ENCODE assay signal across 13 cellular contexts in the genomic region with DNA sequence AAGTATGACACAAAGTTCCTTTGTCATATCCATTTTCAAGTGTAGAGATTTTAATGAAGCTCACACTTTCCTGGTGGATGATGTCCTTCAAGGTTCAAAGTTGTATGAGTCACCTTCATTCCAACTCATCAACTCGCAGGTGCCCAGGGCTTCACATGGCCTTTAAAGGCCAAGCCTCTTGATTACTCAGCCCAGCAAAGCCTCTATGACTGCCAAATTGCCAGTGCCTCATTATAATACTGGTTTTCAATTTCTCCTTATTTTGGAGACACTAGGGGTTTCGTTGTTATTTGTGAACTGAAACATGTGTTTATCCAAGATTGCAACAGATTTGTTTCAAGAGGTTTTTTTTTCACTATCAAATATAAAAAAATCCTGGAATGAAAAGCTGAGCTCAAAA. TPM values are rescaled to one million over a fixed set of nuclear protein-coding genes. Genes with fewer than 3 reads are reported as not detected.
DNase-seq lines count a peak whose midpoint lies in the region; ATAC-seq, FAIRE-seq and TF ChIP-seq lines count a peak whose summit lies in the region.
"Had no signal": no experiment of that assay in that cellular context is flagged by ENCODE, and none has a peak within 500 bp of the region (broad histone marks: within the 10 kb centered on the region; RNA-seq: fewer than 3 reads in every experiment).

No MANE protein-coding gene starts in this region.

- no peak for FAIRE-seq in HTR-8/SVneo (lab: Jason Lieb, UNC)

- intact Hi-C loops in Calu3 (cut with micrococcal nuclease; ENCODE audit: unreplicated experiment), result no loop called here

- DNase-seq in Calu3 (peak; percentile 28), HTR-8/SVneo (ENCODE audit: insufficient read length, low spot score) (peak; percentile 1), astrocyte of the spinal cord (ENCODE audit: low read depth, low spot score) (peak; percentile 72), kidney glomerular epithelial cell (lab: John Stamatoyannopoulos, UW) (peak; percentile 20)
- DNase-seq in stimulated activated CD4-positive, alpha-beta T cell treated with anti-CD3 and anti-CD28 coated beads, Interleukin-2, amount 100 ng/mL, for 24 hours, result no peak
- no peak for DNase-seq in stimulated activated CD4-positive, alpha-beta T cell treated with anti-CD3 and anti-CD28 coated beads, Interleukin-15, amount 100 ng/mL, for 24 hours
- DNase-seq: activated CD8-positive, alpha-beta memory T cell treated with anti-CD3 and anti-CD28 coated beads for 24 hours; left cardiac atrium; nucleus accumbens; stimulated activated CD4-positive, alpha-beta T cell treated with anti-CD3 and anti-CD28 coated beads, Interleukin-4, amount 100 ng/mL, for 1 hour had no signal

- H3K9me3 Mint-ChIP-seq in Calu3 (ENCODE audit: low read depth, unreplicated experiment), result no peaks in the 10 kb centered on the region

- no peaks in the 10 kb centered on the region for H3K36me3 Mint-ChIP-seq in Calu3 (ENCODE audit: insufficient read depth, unreplicated experiment)

- no peaks in the 10 kb centered on the region for H3K4me1 Mint-ChIP-seq in Calu3 (ENCODE audit: low read depth, unreplicated experiment)

- TF ChIP-seq CTCF in Calu3 (IDR thresholded peaks at IDR 0.05; ENCODE audit: unreplicated experiment) (no peak), astrocyte of the spinal cord (IDR thresholded peaks at IDR 0.05; ENCODE audit: low read depth, low read length) (no peak)

- no peak overlapping the region for H3K4me3 ChIP-seq in astrocyte of the spinal cord (ENCODE audit: low read depth, low read length)
- H3K4me3 ChIP-seq: suprapubic skin had no signal

- CTCF ChIA-PET in Calu3 (lab: Charles Lee), result no interaction called here

- no peaks in the 10 kb centered on the region for H3K27me3 Mint-ChIP-seq in Calu3 (ENCODE audit: unreplicated experiment)

- in situ Hi-C loops in astrocyte of the spinal cord (cut with HindIII; ENCODE audit: low sequenced_read_pairs), result no loop called here

- no peak overlapping the region for H3K4me3 Mint-ChIP-seq in Calu3 (ENCODE audit: low read depth, unreplicated experiment)

- H3K27ac Mint-ChIP-seq in Calu3 (ENCODE audit: unreplicated experiment), result no peak overlapping the region

- ATAC-seq in HG03342 (IDR thresholded peaks at IDR 0.05; ENCODE audit: unreplicated experiment) (no peak), HG03442 (IDR thresholded peaks at IDR 0.05; ENCODE audit: unreplicated experiment) (no peak)

- no TSS peak for BruUV-seq in Calu3 (replicated peaks; lab: Mats Ljungman, UMichigan)

RNA-seq across cellular contexts. Expression of a gene that starts 45.9 kb away (rescaled TPM):
- total RNA-seq in Calu3 (2022), result 33.2 and 33.7 TPM in 2 replicates

Comparison
In these comparisons a context has a peak if more than half of its experiments do, and no peak if none do; other contexts are left out.
1. DNase-seq: peak in Calu3 (single experiment), HTR-8/SVneo (single experiment), astrocyte of the spinal cord (single experiment) and kidney glomerular epithelial cell (single experiment); none in stimulated activated CD4-positive, alpha-beta T cell treated with anti-CD3 and anti-CD28 coated beads, Interleukin-2, amount 100 ng/mL, for 24 hours (0 of 2) and stimulated activated CD4-positive, alpha-beta T cell treated with anti-CD3 and anti-CD28 coated beads, Interleukin-15, amount 100 ng/mL, for 24 hours (single experiment).